In the genomic region with DNA sequence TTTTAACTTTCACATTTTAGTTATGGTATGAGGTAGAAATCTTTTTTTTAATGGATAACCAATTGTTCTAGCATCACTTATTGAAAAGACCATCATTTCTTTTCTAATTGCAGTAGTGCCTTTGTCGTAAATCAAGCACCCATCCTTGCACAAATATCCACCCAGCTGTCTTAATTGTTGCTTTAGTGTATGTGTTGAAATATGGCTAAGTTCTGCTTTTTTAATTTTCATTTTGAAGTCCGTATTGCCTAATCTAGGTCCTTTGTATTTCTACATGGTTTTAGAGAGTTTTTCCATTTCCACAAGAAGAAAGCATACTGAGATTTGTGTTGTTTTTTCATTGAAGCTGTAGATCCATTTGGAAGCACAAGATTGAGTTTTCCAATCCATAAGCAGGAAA, we compare ENCODE assay signal across 23 cellular contexts.
"Had no signal": no experiment of that assay in that cellular context is flagged by ENCODE, and none has a peak within 500 bp of the region (broad histone marks: within the 10 kb centered on the region; RNA-seq: fewer than 3 reads in every experiment).

No MANE protein-coding gene starts in this region.

- H3K4me1 ChIP-seq: esophagus muscularis mucosa, left ventricle myocardium inferior, transverse colon, uterus had no signal

- DNase-seq: activated CD4-positive, alpha-beta T cell treated with anti-CD3 and anti-CD28 coated beads for 36 hours; activated CD4-positive, alpha-beta T cell treated with anti-CD3 and anti-CD28 coated beads, Interleukin-2, amount 50 U/mL, for 48 hours; activated effector memory CD4-positive, alpha-beta T cell treated with Interleukin-2 at 50 U/mL for 16 hours; activated naive CD4-positive, alpha-beta T cell treated with anti-CD3 and anti-CD28 coated beads for 36 hours; activated naive CD8-positive, alpha-beta T cell treated with anti-CD3 and anti-CD28 coated beads, Interleukin-2, amount 10 ng/mL, durations not matched to agents 7 days and 5 days; activated T-cell treated with anti-CD3 and anti-CD28 coated beads, Interleukin-2, amount 50 U/mL, for 72 hours; amygdala; cerebellar nuclear complex; glutamatergic neuron; immature natural killer cell; left ventricle myocardium inferior; naive thymus-derived CD4-positive, alpha-beta T cell; small intestine; stimulated activated CD4-positive, alpha-beta T cell treated with anti-CD3 and anti-CD28 coated beads, Interleukin-2, amount 100 ng/mL, for 24 hours; stimulated activated naive CD8-positive, alpha-beta T cell treated with anti-CD3 and anti-CD28 coated beads, Interleukin-15, amount 100 ng/mL, for 72 hours; transverse colon; uterus had no signal

- ATAC-seq: activated CD4-positive, alpha-beta T cell treated with anti-CD3 and anti-CD28 coated beads for 36 hours; activated T-cell treated with anti-CD3 and anti-CD28 coated beads, Interleukin-2, amount 50 U/mL, for 72 hours; naive thymus-derived CD4-positive, alpha-beta T cell; sciatic nerve; stimulated activated effector memory CD8-positive, alpha-beta T cell treated with anti-CD3 and anti-CD28 coated beads, Interleukin-12 subunit alpha, Interleukin-12 subunit beta, amount 100 ng/mL, for 72 hours; stimulated activated naive CD8-positive, alpha-beta T cell treated with anti-CD3 and anti-CD28 coated beads, Interleukin-15, amount 100 ng/mL, for 72 hours; WTC11 had no signal

- H3K79me2 ChIP-seq: hepatocyte had no signal

- H3K27ac ChIP-seq: coronary artery, esophagus muscularis mucosa, hepatocyte, left ventricle myocardium inferior, transverse colon, uterus had no signal

- H3K9me3 ChIP-seq: esophagus muscularis mucosa, transverse colon, uterus had no signal

- H3K4me2 ChIP-seq: hepatocyte had no signal

- H3K36me3 ChIP-seq: esophagus muscularis mucosa, left ventricle myocardium inferior, uterus had no signal

- H3K4me3 ChIP-seq: coronary artery, esophagus muscularis mucosa, hepatocyte, left ventricle myocardium inferior, transverse colon, uterus had no signal

- H2AFZ ChIP-seq: hepatocyte had no signal
